Comparison of ENCODE assay signal across 22 cellular contexts in the genomic region with DNA sequence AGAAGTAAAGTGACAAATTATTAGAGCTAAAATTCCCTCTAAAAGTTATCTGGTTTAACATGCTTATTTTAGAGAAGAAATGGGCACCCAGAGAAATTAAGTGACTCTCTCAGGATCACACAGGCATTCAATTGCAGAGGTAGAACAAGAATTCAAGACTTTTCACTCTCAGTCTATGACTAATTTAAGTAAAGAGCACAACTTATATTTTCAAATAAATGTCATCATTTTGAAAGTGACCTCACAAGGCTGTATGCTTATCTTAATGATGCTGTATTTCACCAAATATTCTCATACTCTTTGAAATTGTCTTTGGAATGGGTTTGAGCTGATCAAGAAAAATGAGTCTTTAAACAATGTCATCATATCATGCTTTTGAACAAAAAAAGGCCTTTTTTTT. TPM values are rescaled to one million over a fixed set of nuclear protein-coding genes. Genes with fewer than 3 reads are reported as not detected.
A peak's percentile ranks its signal among the peaks of the same experiment; 100 is the strongest.
DNase-seq lines count a peak whose midpoint lies in the region; ATAC-seq lines count a peak whose summit lies in the region.
"Had no signal": no experiment of that assay in that cellular context is flagged by ENCODE, and none has a peak within 500 bp of the region (broad histone marks: within the 10 kb centered on the region; RNA-seq: fewer than 3 reads in every experiment).

No MANE protein-coding gene starts in this region.

- H3K27me3 Mint-ChIP-seq in activated T-cell treated with anti-CD3 and anti-CD28 coated beads, Interleukin-2, amount 50 U/mL, for 72 hours (ENCODE audit: low read depth) = peaks cover 6% of the 10 kb centered on the region
- no peaks in the 10 kb centered on the region for H3K27me3 Mint-ChIP-seq in activated T-helper 2 cell treated with anti-CD3 and anti-CD28 coated beads, Interferon-gamma antibody, Interleukin-2, Interleukin-4, amounts not matched to agents 10 μg/mL and 5 μg/mL and 100 μg/mL, durations not matched to agents 14 hours and 24 hours and 36 hours (ENCODE audit: low read depth)

- peaks cover 0 to 3% of the 10 kb centered on the region in 2 donors for H3K36me3 Mint-ChIP-seq in activated T-cell treated with anti-CD3 and anti-CD28 coated beads, Interleukin-2, amount 50 U/mL, for 72 hours (ENCODE audit: insufficient read depth in 2 of 2)
- peaks cover 55% of the 10 kb centered on the region for H3K36me3 Mint-ChIP-seq in activated T-helper 2 cell treated with anti-CD3 and anti-CD28 coated beads, Interferon-gamma antibody, Interleukin-2, Interleukin-4, amounts not matched to agents 10 μg/mL and 5 μg/mL and 100 μg/mL, durations not matched to agents 14 hours and 24 hours and 36 hours (ENCODE audit: low read depth)

- H3K9me3 Mint-ChIP-seq in activated T-cell treated with anti-CD3 and anti-CD28 coated beads, Interleukin-2, amount 50 U/mL, for 72 hours = no peaks in the 10 kb centered on the region
- H3K9me3 Mint-ChIP-seq in activated T-helper 2 cell treated with anti-CD3 and anti-CD28 coated beads, Interferon-gamma antibody, Interleukin-2, Interleukin-4, amounts not matched to agents 10 μg/mL and 5 μg/mL and 100 μg/mL, durations not matched to agents 14 hours and 24 hours and 36 hours = no peaks in the 10 kb centered on the region

- intact Hi-C loops in activated T-helper 2 cell treated with anti-CD3 and anti-CD28 coated beads, Interferon-gamma antibody, Interleukin-2, Interleukin-4, amounts not matched to agents 10 μg/mL and 5 μg/mL and 100 μg/mL, durations not matched to agents 14 hours and 24 hours and 36 hours (cut with micrococcal nuclease) = loop anchor here (2.0 to 10.0 kb wide), 7 partner anchors 13 to 1052 kb away; partner anchors contain the start of gene P2RY10

- H3K27ac Mint-ChIP-seq in activated T-cell treated with anti-CD3 and anti-CD28 coated beads, Interleukin-2, amount 50 U/mL, for 72 hours = peak overlapping the region; percentile 83
- peak overlapping the region; percentile 68 for H3K27ac Mint-ChIP-seq in activated T-helper 2 cell treated with anti-CD3 and anti-CD28 coated beads, Interferon-gamma antibody, Interleukin-2, Interleukin-4, amounts not matched to agents 10 μg/mL and 5 μg/mL and 100 μg/mL, durations not matched to agents 14 hours and 24 hours and 36 hours

- peaks cover 73% of the 10 kb centered on the region for H3K4me1 Mint-ChIP-seq in activated T-cell treated with anti-CD3 and anti-CD28 coated beads, Interleukin-2, amount 50 U/mL, for 72 hours (ENCODE audit: low read depth)
- H3K4me1 Mint-ChIP-seq in activated T-helper 2 cell treated with anti-CD3 and anti-CD28 coated beads, Interferon-gamma antibody, Interleukin-2, Interleukin-4, amounts not matched to agents 10 μg/mL and 5 μg/mL and 100 μg/mL, durations not matched to agents 14 hours and 24 hours and 36 hours (ENCODE audit: low read depth) = peaks cover 62% of the 10 kb centered on the region

- DNase-seq in activated T-cell treated with anti-CD3 and anti-CD28 coated beads, Interleukin-2, amount 50 U/mL, for 72 hours = no peak
- DNase-seq in activated T-cell treated with anti-CD3 and anti-CD28 coated beads for 4 hours (no peak), NCI-H128 (lab: John Stamatoyannopoulos, UW; ENCODE audit: unreplicated experiment) (no peak), GM19240 (ENCODE audit: insufficient read length, low spot score) (no peak)
- DNase-seq in activated T-helper 2 cell treated with anti-CD3 and anti-CD28 coated beads, Interferon-gamma antibody, Interleukin-2, Interleukin-4, amounts not matched to agents 10 μg/mL and 5 μg/mL and 100 μg/mL, durations not matched to agents 14 hours and 24 hours and 36 hours (ENCODE audit: low spot score) = no peak
- no peak for DNase-seq in stimulated activated naive CD8-positive, alpha-beta T cell treated with anti-CD3 and anti-CD28 coated beads, Interleukin-15, Interleukin-2, amounts not matched to agents 100 U/mL and 50 U/mL, for 24 hours
- DNase-seq: Caco-2; dorsolateral prefrontal cortex; erythroblast; left lung; NCI-H1105; NCI-H69; PC-3; stimulated activated CD4-positive, alpha-beta T cell treated with anti-CD3 and anti-CD28 coated beads, Interleukin-1b, Interleukin-23, amount 100 ng/mL, for 48 hours; T1000 had no signal

- H3K4me3 Mint-ChIP-seq in activated T-cell treated with anti-CD3 and anti-CD28 coated beads, Interleukin-2, amount 50 U/mL, for 72 hours = peak overlapping the region; percentile 35 to 95
- no peak overlapping the region for H3K4me3 Mint-ChIP-seq in activated T-helper 2 cell treated with anti-CD3 and anti-CD28 coated beads, Interferon-gamma antibody, Interleukin-2, Interleukin-4, amounts not matched to agents 10 μg/mL and 5 μg/mL and 100 μg/mL, durations not matched to agents 14 hours and 24 hours and 36 hours (ENCODE audit: low read depth)

- ATAC-seq in activated T-cell treated with anti-CD3 and anti-CD28 coated beads, Interleukin-2, amount 50 U/mL, for 72 hours (replicated peaks in 1 of 2) = peak; percentile 42 to 52
- ATAC-seq in HG02885 (IDR thresholded peaks at IDR 0.05; ENCODE audit: poor library complexity, unreplicated experiment) = peak; percentile 60
- ATAC-seq in stimulated activated naive CD8-positive, alpha-beta T cell treated with anti-CD3 and anti-CD28 coated beads, Interleukin-15, Interleukin-2, amounts not matched to agents 100 U/mL and 50 U/mL, for 24 hours = peak; percentile 34
- ATAC-seq in GM19397 (IDR thresholded peaks at IDR 0.05; ENCODE audit: unreplicated experiment) = no peak
- ATAC-seq: gastroesophageal sphincter, left lung, PC-3, sciatic nerve had no signal

RNA-seq across cellular contexts. Expression of gene GPR174, which starts 15.3 kb away (rescaled TPM):
- 10 to 100 TPM; 19.1 to 20.0 TPM for total RNA-seq in activated T-cell treated with anti-CD3 and anti-CD28 coated beads, Interleukin-2, amount 50 U/mL, for 72 hours
- 9.2 and 10.1 TPM in 2 replicates for total RNA-seq in activated T-helper 2 cell treated with anti-CD3 and anti-CD28 coated beads, Interferon-gamma antibody, Interleukin-2, Interleukin-4, amounts not matched to agents 10 μg/mL and 5 μg/mL and 100 μg/mL, durations not matched to agents 14 hours and 24 hours and 36 hours
- total RNA-seq: bronchial epithelial cell, Caco-2, osteoblast, PC-3, SK-MEL-5 had no signal
